ENCODE assay signal across 9 cellular contexts in the genomic region with DNA sequence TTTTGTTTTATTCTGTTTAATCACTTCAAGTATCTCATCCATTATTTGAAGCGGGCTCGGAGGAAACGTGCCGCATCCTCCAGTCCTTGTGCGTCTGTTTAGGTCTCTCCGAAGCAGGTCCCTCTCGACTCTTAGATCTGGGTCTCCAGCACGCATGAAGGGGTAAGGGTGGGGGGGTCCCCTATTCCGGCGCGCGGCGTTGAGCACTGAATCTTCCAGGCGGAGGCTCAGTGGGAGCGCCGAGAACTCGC. TPM values are rescaled to one million over a fixed set of nuclear protein-coding genes. Genes with fewer than 3 reads are reported as not detected.
DNase-seq lines count a peak whose midpoint lies in the region; ATAC-seq and TF ChIP-seq lines count a peak whose summit lies in the region.
"Had no signal": no experiment of that assay in that cellular context is flagged by ENCODE, and none has a peak within 500 bp of the region (broad histone marks: within the 10 kb centered on the region; RNA-seq: fewer than 3 reads in every experiment).

No MANE protein-coding gene starts in this region.

- H3K9me2 ChIP-seq in PC-3 (replicated peaks; ENCODE audit: low read length) = no peaks in the 10 kb centered on the region

- H3K9ac ChIP-seq in PC-3 (ENCODE audit: low read length) = no peak overlapping the region

- H3K4me3 Mint-ChIP-seq in CD4-positive, alpha-beta memory T cell = peak overlapping the region; percentile 43 to 90 (median 74)

- no peaks in the 10 kb centered on the region for H3K79me2 ChIP-seq in PC-3 (ENCODE audit: low read length)

- H4K20me1 ChIP-seq in PC-3 (ENCODE audit: low read length) = no peaks in the 10 kb centered on the region

- peaks cover 7 to 24% (median 17%) of the 10 kb centered on the region in 4 donors for H3K4me1 Mint-ChIP-seq in CD4-positive, alpha-beta memory T cell

- no TSS peak for BruUV-seq in PC-3 (replicated peaks; lab: Mats Ljungman, UMichigan)

- H3K4me2 ChIP-seq in PC-3 (ENCODE audit: low read length) = peak overlapping the region; percentile 85

- ATAC-seq in PC-3 = no peak; the same call in 1 of the 2 replicates

- no peak for DNase-seq in CD4-positive, alpha-beta memory T cell
- DNase-seq in PC-3 (no peak), esophagus squamous epithelium (lab: John Stamatoyannopoulos, UW) (no peak), prostate gland (ENCODE audit: low spot score) (no peak), NCI-H2196 (lab: John Stamatoyannopoulos, UW; ENCODE audit: unreplicated experiment) (no peak), GF-D8 (lab: John Stamatoyannopoulos, UW) (no peak), cortex of kidney (lab: John Stamatoyannopoulos, UW) (no peak)
- DNase-seq in stimulated activated CD4-positive, alpha-beta T cell treated with anti-CD3 and anti-CD28 coated beads, Interleukin-4, amount 100 ng/mL, for 24 hours = no peak
- DNase-seq: SW 1271 had no signal

- CTCF ChIA-PET in CD4-positive, alpha-beta memory T cell (lab: Charles Lee; ENCODE audit: partially characterized antibody) = no interaction called here
- CTCF ChIA-PET in PC-3 (lab: Charles Lee) = interaction anchor here (0.5 kb wide), 1 partner anchor 63 kb away, joined by 3 read pairs; no protein-coding TSS in a partner anchor

- H3K4me1 ChIP-seq in CD4-positive, alpha-beta memory T cell (ENCODE audit: insufficient read depth, low read length) = peaks cover 19% of the 10 kb centered on the region
- H3K4me1 ChIP-seq in PC-3 (ENCODE audit: insufficient read depth, low read length) (peaks cover 18% of the 10 kb centered on the region), esophagus squamous epithelium (peaks cover 15 to 27% (median 16%) of the 10 kb centered on the region in 3 donors), prostate gland (replicated peaks) (peaks cover 7% of the 10 kb centered on the region)

- H3F3A ChIP-seq in PC-3 (ENCODE audit: low read length, unreplicated experiment) = no peaks in the 10 kb centered on the region

- intact Hi-C loops in CD4-positive, alpha-beta memory T cell (cut with micrococcal nuclease) = no loop called here
- intact Hi-C loops in PC-3 (cut with micrococcal nuclease) (no loop called here), esophagus squamous epithelium (cut with DNase I) (no loop called here), prostate gland (cut with DNase I) (no loop called here)

- H3K27ac Mint-ChIP-seq in CD4-positive, alpha-beta memory T cell = no peak overlapping the region

- H3K27ac ChIP-seq in CD4-positive, alpha-beta memory T cell (ENCODE audit: low read depth, low read length) = no peak overlapping the region
- no peak overlapping the region for H3K27ac ChIP-seq in PC-3 (ENCODE audit: low read length)
- H3K27ac ChIP-seq in esophagus squamous epithelium = no peak overlapping the region
- H3K27ac ChIP-seq in prostate gland = no peak overlapping the region

- H3K27me3 Mint-ChIP-seq in CD4-positive, alpha-beta memory T cell = peaks cover 35 to 46% of the 10 kb centered on the region in 2 donors

- TF ChIP-seq CTCF in PC-3 (conservative IDR thresholded peaks at IDR 0.05; ENCODE audit: low read depth, low read length) (no peak), esophagus squamous epithelium (IDR thresholded peaks at IDR 0.05) (no peak), prostate gland (IDR thresholded peaks at IDR 0.05) (no peak)

- H3K9me3 Mint-ChIP-seq in CD4-positive, alpha-beta memory T cell = peaks cover 0 to 33% (median 25%) of the 10 kb centered on the region in 8 donors

- H3K36me3 ChIP-seq in CD4-positive, alpha-beta memory T cell (ENCODE audit: insufficient read depth, low read length) = no peaks in the 10 kb centered on the region
- no peaks in the 10 kb centered on the region for H3K36me3 ChIP-seq in PC-3 (ENCODE audit: low read depth, low read length)
- H3K36me3 ChIP-seq in esophagus squamous epithelium = no peaks in the 10 kb centered on the region
- no peaks in the 10 kb centered on the region for H3K36me3 ChIP-seq in prostate gland

- no peaks in the 10 kb centered on the region for H3K9me3 ChIP-seq in CD4-positive, alpha-beta memory T cell (ENCODE audit: control insufficient read depth in 1 of 2, low read length in 2 of 2)
- H3K9me3 ChIP-seq in PC-3 (ENCODE audit: low read length) (0 out of 2 replicates have a peak, but pooled peaks cover 2% of the 10 kb centered on the region), esophagus squamous epithelium (peaks cover 0 to 10% (median 9%) of the 10 kb centered on the region in 3 donors), prostate gland (no peaks in the 10 kb centered on the region)

- H2AFZ ChIP-seq in PC-3 (ENCODE audit: low read length) = peak overlapping the region; percentile 78

- H3K27me3 ChIP-seq in CD4-positive, alpha-beta memory T cell (ENCODE audit: insufficient read depth, low read length) = peaks cover 25% of the 10 kb centered on the region
- H3K27me3 ChIP-seq in PC-3 (ENCODE audit: low read length) = peaks cover 63% of the 10 kb centered on the region
- H3K27me3 ChIP-seq in esophagus squamous epithelium = peaks cover 8 to 79% (median 11%) of the 10 kb centered on the region in 4 donors
- peaks cover 6% of the 10 kb centered on the region for H3K27me3 ChIP-seq in prostate gland (replicated peaks; ENCODE audit: insufficient read depth)

- H3K36me3 Mint-ChIP-seq in CD4-positive, alpha-beta memory T cell = no peaks in the 10 kb centered on the region

- 0% methylated on average over 4 to 7 of the region's 17 CpGs for WGBS in esophagus squamous epithelium, 2 donors
- under 1% methylated on average over 15 of the region's 17 CpGs for WGBS in prostate gland

- POLR2A ChIA-PET in CD4-positive, alpha-beta memory T cell (lab: Charles Lee; ENCODE audit: partially characterized antibody) = no interaction called here
- POLR2A ChIA-PET in PC-3 (lab: Charles Lee; ENCODE audit: unreplicated experiment) = no interaction called here

- H3K4me3 ChIP-seq in CD4-positive, alpha-beta memory T cell (ENCODE audit: low read length in 2 of 2) = peak overlapping the region in 1 of 2 donors; percentile 5
- peak overlapping the region; percentile 66 for H3K4me3 ChIP-seq in PC-3 (ENCODE audit: low read length)
- peak overlapping the region; percentile 18 to 59 (median 36) for H3K4me3 ChIP-seq in esophagus squamous epithelium
- peak overlapping the region; percentile 26 to 35 for H3K4me3 ChIP-seq in prostate gland

- TF ChIP-seq POLR2A in esophagus squamous epithelium (IDR thresholded peaks at IDR 0.05) = no peak
- no peak for TF ChIP-seq POLR2A in prostate gland (IDR thresholded peaks at IDR 0.05)

RNA-seq across cellular contexts. Expression of a gene that starts 0.3 kb away (rescaled TPM):
- not detected for total RNA-seq in CD4-positive, alpha-beta memory T cell
- not detected for polyA plus RNA-seq in CD4-positive, alpha-beta memory T cell
- total RNA-seq in PC-3 (2014; rRNA removed) = 0.04 and 0.46 TPM in 2 replicates
- under 1 TPM in 1 of 4 donors, not detected in 3; 0.21 TPM for total RNA-seq in esophagus squamous epithelium
- total RNA-seq in prostate gland = under 1 TPM; 0.64 to 0.91 TPM
